Comparison of ENCODE assay signal across 28 cellular contexts in genomic region chr7:30353932-30354607, GRCh38.
"Had no signal": no experiment of that assay in that cellular context is flagged by ENCODE, and none has a peak within 500 bp of the region (broad histone marks: within the 10 kb centered on the region; RNA-seq: fewer than 3 reads in every experiment).

No MANE protein-coding gene starts in this region.

- FAIRE-seq: bronchial epithelial cell had no signal

- ATAC-seq: activated CD8-positive, alpha-beta memory T cell treated with anti-CD3 and anti-CD28 coated beads, Interleukin-2, amount 10 ng/mL, durations not matched to agents 7 days and 5 days; activated naive CD4-positive, alpha-beta T cell treated with anti-CD3 and anti-CD28 coated beads, Interleukin-2, amount 50 U/mL, for 72 hours; activated naive CD8-positive, alpha-beta T cell treated with anti-CD3 and anti-CD28 coated beads, Interleukin-2, amount 50 U/mL, for 24 hours; activated T-cell treated with anti-CD3 and anti-CD28 coated beads, Interleukin-2, amount 50 U/mL, for 4 hours; body of pancreas; Panc1; SK-N-SH treated with all-trans-retinoic acid at 6 μM for 48 hours had no signal

- H3K9me3 Mint-ChIP-seq: activated B cell treated with CpG ODN at 0.5 μM for 24 hours; activated CD4-positive, alpha-beta T cell treated with anti-CD3 and anti-CD28 coated beads, Interleukin-2, amount 10 ng/mL, durations not matched to agents 24 days and 14 days; activated naive CD4-positive, alpha-beta T cell treated with anti-CD3 and anti-CD28 coated beads, Interleukin-2, amount 50 U/mL, for 72 hours; activated naive CD8-positive, alpha-beta T cell treated with anti-CD3 and anti-CD28 coated beads, Interleukin-2, amount 50 U/mL, for 24 hours; activated T-cell treated with anti-CD3 and anti-CD28 coated beads, Interleukin-2, amount 50 U/mL, for 4 hours; central memory CD8-positive, alpha-beta T cell; T-helper 1 cell treated with Interleukin-12 subunit alpha and Interleukin-12 subunit beta and Interleukin-4 antibody, amounts not matched to agents 30 μg/mL and 1 μg/mL, for 36 hours had no signal

- H3K4me3 Mint-ChIP-seq: activated B cell treated with CpG ODN at 0.5 μM for 24 hours; activated CD4-positive, alpha-beta T cell treated with anti-CD3 and anti-CD28 coated beads, Interleukin-2, amount 10 ng/mL, durations not matched to agents 24 days and 14 days; activated CD8-positive, alpha-beta memory T cell treated with anti-CD3 and anti-CD28 coated beads, Interleukin-2, amount 10 ng/mL, durations not matched to agents 7 days and 5 days; activated naive CD8-positive, alpha-beta T cell treated with anti-CD3 and anti-CD28 coated beads, Interleukin-2, amount 50 U/mL, for 24 hours; activated T-cell treated with anti-CD3 and anti-CD28 coated beads, Interleukin-2, amount 50 U/mL, for 4 hours; central memory CD8-positive, alpha-beta T cell; T-helper 1 cell treated with Interleukin-12 subunit alpha and Interleukin-12 subunit beta and Interleukin-4 antibody, amounts not matched to agents 30 μg/mL and 1 μg/mL, for 36 hours had no signal

- H3K27me3 Mint-ChIP-seq: activated B cell treated with CpG ODN at 0.5 μM for 24 hours; activated CD4-positive, alpha-beta T cell treated with anti-CD3 and anti-CD28 coated beads, Interleukin-2, amount 10 ng/mL, durations not matched to agents 24 days and 14 days; activated CD8-positive, alpha-beta memory T cell treated with anti-CD3 and anti-CD28 coated beads, Interleukin-2, amount 10 ng/mL, durations not matched to agents 7 days and 5 days; activated naive CD8-positive, alpha-beta T cell treated with anti-CD3 and anti-CD28 coated beads, Interleukin-2, amount 50 U/mL, for 24 hours; central memory CD8-positive, alpha-beta T cell had no signal

- H3K4me3 ChIP-seq: ascending aorta, body of pancreas, SJCRH30 had no signal

- H3K27ac Mint-ChIP-seq: activated B cell treated with CpG ODN at 0.5 μM for 24 hours; activated CD4-positive, alpha-beta T cell treated with anti-CD3 and anti-CD28 coated beads, Interleukin-2, amount 10 ng/mL, durations not matched to agents 24 days and 14 days; activated CD8-positive, alpha-beta memory T cell treated with anti-CD3 and anti-CD28 coated beads, Interleukin-2, amount 10 ng/mL, durations not matched to agents 7 days and 5 days; activated naive CD4-positive, alpha-beta T cell treated with anti-CD3 and anti-CD28 coated beads, Interleukin-2, amount 50 U/mL, for 72 hours; activated naive CD8-positive, alpha-beta T cell treated with anti-CD3 and anti-CD28 coated beads, Interleukin-2, amount 50 U/mL, for 24 hours; T-helper 1 cell treated with Interleukin-12 subunit alpha and Interleukin-12 subunit beta and Interleukin-4 antibody, amounts not matched to agents 30 μg/mL and 1 μg/mL, for 36 hours had no signal

- H3K9me3 ChIP-seq: ascending aorta, body of pancreas, SJCRH30 had no signal

- H3K27ac ChIP-seq: ascending aorta, body of pancreas, SJCRH30 had no signal

- H3K36me3 ChIP-seq: ascending aorta had no signal

- H3K27me3 ChIP-seq: ascending aorta, body of pancreas, SJCRH30 had no signal

- DNase-seq: activated B cell treated with CpG ODN at 0.5 μM for 24 hours; activated CD4-positive, alpha-beta T cell treated with anti-CD3 and anti-CD28 coated beads for 1 hour; activated CD4-positive, alpha-beta T cell treated with anti-CD3 and anti-CD28 coated beads, Interleukin-2, amount 10 ng/mL, durations not matched to agents 24 days and 14 days; activated CD4-positive, alpha-beta T cell treated with anti-CD3 and anti-CD28 coated beads, Interleukin-2, amount 50 U/mL, for 48 hours; activated CD8-positive, alpha-beta memory T cell treated with anti-CD3 and anti-CD28 coated beads, Interleukin-2, amount 10 ng/mL, durations not matched to agents 7 days and 5 days; activated effector memory CD4-positive, alpha-beta T cell treated with anti-CD3 and anti-CD28 coated beads, Interleukin-2, amount 50 U/mL, for 16 hours; activated naive CD4-positive, alpha-beta T cell treated with Interleukin-2 at 50 U/mL for 16 hours; activated naive CD8-positive, alpha-beta T cell treated with anti-CD3 and anti-CD28 coated beads, Interleukin-2, amount 50 U/mL, for 24 hours; activated T-cell treated with anti-CD3 and anti-CD28 coated beads, Interleukin-2, amount 50 U/mL, for 4 hours; amniotic stem cell; body of pancreas; NCI-H1048; NCI-H1930; NCI-H345; NCI-H510A; NCI-H526 treated with DMSO at 0.1 percent for 48 hours; NK-92 treated with Interleukin-12 subunit alpha and Interleukin-12 subunit beta, amount 100 ng/mL, for 24 hours; Right ventricle myocardium superior; RPMI8226; SJCRH30; T-helper 9 cell had no signal
